Comparison of ENCODE assay signal across 1 cellular context in genomic region chr2:73828818-73829570, GRCh38.
TF ChIP-seq lines count a peak whose summit lies in the region.

Gene STAMBP, plus strand, starts transcription at chr2:73828961. Its CDS starts 1,896 bp downstream, at chr2:73830857.

TF ChIP-seq in HepG2, 621 proteins besides CTCF, POLR2A, EP300 and RAD21 (continued from another document and continues in another):
- no peak for TF ChIP-seq ZNF318 (CRISPR knock-in tag; IDR thresholded peaks at IDR 0.05)
- TF ChIP-seq HNRNPH1 (optimal IDR thresholded peaks at IDR 0.05; ENCODE audit: low read depth, low read length): peak; percentile 92
- TF ChIP-seq ZNF75D (CRISPR knock-in tag; IDR thresholded peaks at IDR 0.05; ENCODE audit: borderline replicate concordance): no peak
- no peak for TF ChIP-seq TRAFD1 (CRISPR knock-in tag; IDR thresholded peaks at IDR 0.05; ENCODE audit: borderline replicate concordance)
- peak; percentile 45; the same call in 1 of the 2 replicates for TF ChIP-seq KDM3A (CRISPR knock-in tag; IDR thresholded peaks at IDR 0.05; ENCODE audit: low read depth)
- no peak for TF ChIP-seq NR2F1 (CRISPR knock-in tag; IDR thresholded peaks at IDR 0.05)
- TF ChIP-seq ISL2 (CRISPR knock-in tag; IDR thresholded peaks at IDR 0.05): peak; percentile 62
- no peak for TF ChIP-seq HOXA9 (CRISPR knock-in tag; IDR thresholded peaks at IDR 0.05; ENCODE audit: borderline replicate concordance)
- TF ChIP-seq AHR (CRISPR knock-in tag; IDR thresholded peaks at IDR 0.05): no peak
- TF ChIP-seq ZNF737 (CRISPR knock-in tag; IDR thresholded peaks at IDR 0.05; ENCODE audit: borderline replicate concordance): no peak
- 0 out of 2 replicates have a peak, but pooled peaks have one; percentile 72 for TF ChIP-seq CREB3 (CRISPR knock-in tag; IDR thresholded peaks at IDR 0.05)
- TF ChIP-seq IKZF1 (IDR thresholded peaks at IDR 0.05): no peak
- peak; percentile 80; the same call in 1 of the 2 replicates for TF ChIP-seq EED (CRISPR knock-in tag; IDR thresholded peaks at IDR 0.05)
- TF ChIP-seq NFE2L1 (CRISPR knock-in tag; IDR thresholded peaks at IDR 0.05; ENCODE audit: borderline replicate concordance): no peak
- TF ChIP-seq ZNF563 (CRISPR knock-in tag; IDR thresholded peaks at IDR 0.05): peak; percentile 91
- peak; percentile 77; the same call in 1 of the 2 replicates for TF ChIP-seq TARDBP (CRISPR knock-in tag; IDR thresholded peaks at IDR 0.05)
- TF ChIP-seq ZNF616 (CRISPR knock-in tag; IDR thresholded peaks at IDR 0.05; ENCODE audit: low read depth): 0 out of 2 replicates have a peak, but pooled peaks have one; percentile 70
- TF ChIP-seq ZNF562 (CRISPR knock-in tag; IDR thresholded peaks at IDR 0.05; ENCODE audit: borderline replicate concordance): no peak
- TF ChIP-seq ZNF761 (CRISPR knock-in tag; conservative IDR thresholded peaks at IDR 0.05): no peak
- TF ChIP-seq ZNF713 (CRISPR knock-in tag; IDR thresholded peaks at IDR 0.05): no peak
- peak; percentile 67 for TF ChIP-seq ZNF225 (CRISPR knock-in tag; IDR thresholded peaks at IDR 0.05)
- TF ChIP-seq SRSF4 (IDR thresholded peaks at IDR 0.05; ENCODE audit: low read depth, low read length, poor library complexity, severe bottlenecking): no peak
- TF ChIP-seq ZNF574 (CRISPR knock-in tag; IDR thresholded peaks at IDR 0.05): peak; percentile 93
- peak; percentile 84 for TF ChIP-seq PHF21A (CRISPR knock-in tag; IDR thresholded peaks at IDR 0.05)
- TF ChIP-seq RFXANK (CRISPR knock-in tag; IDR thresholded peaks at IDR 0.05): no peak
- 0 out of 2 replicates have a peak, but pooled peaks have one; percentile 48 for TF ChIP-seq HOXD1 (CRISPR knock-in tag; IDR thresholded peaks at IDR 0.05)
- TF ChIP-seq SMC3 (IDR thresholded peaks at IDR 0.05; ENCODE audit: low read length): no peak
- TF ChIP-seq ZNF564 (CRISPR knock-in tag; IDR thresholded peaks at IDR 0.05): no peak
- no peak for TF ChIP-seq PREB (CRISPR knock-in tag; IDR thresholded peaks at IDR 0.05)
- no peak for TF ChIP-seq NFIB (CRISPR knock-in tag; IDR thresholded peaks at IDR 0.05; ENCODE audit: borderline replicate concordance)
- TF ChIP-seq MTA1 (CRISPR knock-in tag; IDR thresholded peaks at IDR 0.05; ENCODE audit: borderline replicate concordance): peak; percentile 55; the same call in 1 of the 2 replicates
- TF ChIP-seq ZBTB10 (CRISPR knock-in tag; IDR thresholded peaks at IDR 0.05; ENCODE audit: borderline replicate concordance): no peak
- TF ChIP-seq ZNF670 (CRISPR knock-in tag; IDR thresholded peaks at IDR 0.05; ENCODE audit: borderline replicate concordance): peak; percentile 26; the same call in 1 of the 2 replicates
- TF ChIP-seq CBX1 (IDR thresholded peaks at IDR 0.05; ENCODE audit: low read depth): no peak
- TF ChIP-seq ATF5 (CRISPR knock-in tag; IDR thresholded peaks at IDR 0.05; ENCODE audit: low read depth): no peak
- peak; percentile 99 for TF ChIP-seq GABPB1 (CRISPR knock-in tag; IDR thresholded peaks at IDR 0.05)
- TF ChIP-seq SNAI1 (CRISPR knock-in tag; IDR thresholded peaks at IDR 0.05; ENCODE audit: borderline replicate concordance): peak; percentile 93
- TF ChIP-seq ZNF18 (CRISPR knock-in tag; IDR thresholded peaks at IDR 0.05; ENCODE audit: insufficient replicate concordance): no peak
- TF ChIP-seq ZNF367 (CRISPR knock-in tag; IDR thresholded peaks at IDR 0.05; ENCODE audit: borderline replicate concordance): 0 out of 2 replicates have a peak, but pooled peaks have one; percentile 65
- TF ChIP-seq ZBTB37 (CRISPR knock-in tag; IDR thresholded peaks at IDR 0.05): 0 out of 2 replicates have a peak, but pooled peaks have one; percentile 45
